Comparison of ENCODE assay signal across 7 cellular contexts in the genomic region with DNA sequence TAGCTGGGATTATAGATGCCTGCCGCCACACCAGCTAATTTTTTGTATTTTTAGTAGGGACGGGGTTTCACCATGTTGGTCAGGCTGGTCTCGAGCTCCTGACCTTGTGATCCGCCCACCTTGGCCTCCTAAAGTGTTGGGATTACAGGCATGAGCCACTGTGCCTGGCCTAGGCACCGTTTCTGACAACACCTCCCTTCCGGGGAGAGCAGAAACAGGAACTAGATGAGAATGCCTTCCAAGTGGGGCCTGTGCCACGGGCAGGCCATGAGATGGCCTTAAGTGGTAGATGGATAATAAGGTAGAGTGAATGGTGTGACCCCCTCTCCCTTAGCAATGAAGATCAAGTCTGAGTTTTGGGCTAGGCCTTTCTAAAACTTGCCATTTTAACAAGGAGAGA.
DNase-seq lines count a peak whose midpoint lies in the region; ATAC-seq and TF ChIP-seq lines count a peak whose summit lies in the region.
"Not testable (repeated sequence)": the region's sequence is repeated elsewhere in the genome, so short reads cannot be mapped to it uniquely, and the experiment has no call there.

No MANE protein-coding gene starts in this region.

- H3K27me3 Mint-ChIP-seq in activated CD4-positive, alpha-beta memory T cell treated with anti-CD3 and anti-CD28 coated beads for 36 hours; chondrocyte (ENCODE audit: low read depth): not testable (repeated sequence)

- POLR2A ChIA-PET in activated CD4-positive, alpha-beta memory T cell treated with anti-CD3 and anti-CD28 coated beads for 36 hours (lab: Charles Lee) = not testable (repeated sequence)

- not testable (repeated sequence) for H3K9me3 ChIP-seq in spleen

- H3K36me3 Mint-ChIP-seq in activated CD4-positive, alpha-beta memory T cell treated with anti-CD3 and anti-CD28 coated beads for 36 hours; chondrocyte (ENCODE audit: low read depth): not testable (repeated sequence)

- DNase-seq in MV-4-11 (lab: John Stamatoyannopoulos, UW) = peak; percentile 4
- peak; percentile 1 for DNase-seq in activated CD4-positive, alpha-beta memory T cell treated with anti-CD3 and anti-CD28 coated beads for 36 hours
- peak; percentile 36 for DNase-seq in chondrocyte (ENCODE audit: low spot score)
- not testable (repeated sequence) for DNase-seq in Right ventricle myocardium superior, left ventricle myocardium superior
- DNase-seq in mesenteric fat pad (ENCODE audit: low spot score) = peak; percentile 41
- peak; percentile 13 for DNase-seq in spleen

- H3K9me3 Mint-ChIP-seq in activated CD4-positive, alpha-beta memory T cell treated with anti-CD3 and anti-CD28 coated beads for 36 hours; chondrocyte (ENCODE audit: low read depth): not testable (repeated sequence)

- not testable (repeated sequence) for TF ChIP-seq CTCF in chondrocyte (IDR thresholded peaks at IDR 0.05); spleen (IDR thresholded peaks at IDR 0.05 in 8 of 11, conservative IDR thresholded peaks at IDR 0.05 in 3 of 11)

- not testable (repeated sequence) for H3K4me1 ChIP-seq in spleen

- not testable (repeated sequence) for H3K27ac ChIP-seq in spleen

- not testable (repeated sequence) for H3K4me3 ChIP-seq in spleen

- intact Hi-C loops in activated CD4-positive, alpha-beta memory T cell treated with anti-CD3 and anti-CD28 coated beads for 36 hours (cut with micrococcal nuclease); Right ventricle myocardium superior (cut with DNase I); left ventricle myocardium superior (cut with micrococcal nuclease); spleen (cut with DNase I; ENCODE audit: low total_unique reads): not testable (repeated sequence)

- H3K4me1 Mint-ChIP-seq in activated CD4-positive, alpha-beta memory T cell treated with anti-CD3 and anti-CD28 coated beads for 36 hours (ENCODE audit: low read depth); chondrocyte (ENCODE audit: low read depth): not testable (repeated sequence)

- CTCF ChIA-PET in activated CD4-positive, alpha-beta memory T cell treated with anti-CD3 and anti-CD28 coated beads for 36 hours (lab: Charles Lee) = not testable (repeated sequence)

- TF ChIP-seq POLR2A in spleen (IDR thresholded peaks at IDR 0.05) = not testable (repeated sequence)

- not testable (repeated sequence) for H3K36me3 ChIP-seq in spleen

- H3K4me3 Mint-ChIP-seq in activated CD4-positive, alpha-beta memory T cell treated with anti-CD3 and anti-CD28 coated beads for 36 hours; chondrocyte (ENCODE audit: unreplicated experiment): not testable (repeated sequence)

- 67 to 82% (median 73%) methylated on average over 7 of the region's 7 CpGs for WGBS in spleen, 5 donors

- ATAC-seq in Right ventricle myocardium superior (ENCODE audit: poor library complexity) = peak; percentile 39
- peak; percentile 65 for ATAC-seq in left ventricle myocardium superior

- H3K27me3 ChIP-seq in spleen (replicated peaks in 1 of 7) = not testable (repeated sequence)

- not testable (repeated sequence) for H3K27ac Mint-ChIP-seq in activated CD4-positive, alpha-beta memory T cell treated with anti-CD3 and anti-CD28 coated beads for 36 hours; chondrocyte (ENCODE audit: unreplicated experiment)
